Comparison of ENCODE assay signal across 18 cellular contexts in genomic region chr21:43889055-43889454, GRCh38. TPM values are rescaled to one million over a fixed set of nuclear protein-coding genes. Genes with fewer than 3 reads are reported as not detected.
DNase-seq lines count a peak whose midpoint lies in the region; ATAC-seq, FAIRE-seq and TF ChIP-seq lines count a peak whose summit lies in the region.
"Had no signal": no experiment of that assay in that cellular context is flagged by ENCODE, and none has a peak within 500 bp of the region (broad histone marks: within the 10 kb centered on the region; RNA-seq: fewer than 3 reads in every experiment).

No MANE protein-coding gene starts in this region.

- H3K18ac ChIP-seq in H1 (ENCODE audit: extremely low read depth, low read length): peak overlapping the region; percentile 78

- WGBS in H1 (ENCODE audit: extremely low coverage in 1 of 2, insufficient coverage in 1 of 2, insufficient read length in 1 of 2, insufficient replicate concordance in 2 of 2, low coverage in 1 of 2, low lambda C conversion rate in 2 of 2, missing lambda C conversion rate in 1 of 2), 2 experiments: 53% methylated on average over 3 of the region's 3 CpGs; no CpG with 5 or more reads in 1 of the 2 experiments

- H3K27ac ChIP-seq in GM23338 (ENCODE audit: low read depth) (no peak overlapping the region), H1 (ENCODE audit: low read depth, low read length) (no peak overlapping the region)
- H3K27ac ChIP-seq: C4-2B, GM23248 had no signal

- H3K23ac ChIP-seq in H1 (ENCODE audit: insufficient read length): no peak overlapping the region

- no peak overlapping the region for H4K5ac ChIP-seq in H1 (ENCODE audit: insufficient read length, low read depth, low read length)

- H3K36me3 ChIP-seq in GM23338 (ENCODE audit: insufficient read depth) (no peaks in the 10 kb centered on the region), H1 (ENCODE audit: control insufficient read depth in 2 of 4, insufficient read depth in 4 of 4, low read length in 3 of 4) (no peaks in the 10 kb centered on the region)
- H3K36me3 ChIP-seq: BE2C, HAP-1 had no signal

- H3K56ac ChIP-seq in H1 (replicated peaks; ENCODE audit: insufficient read length, low read depth, low read length): no peak overlapping the region

- H3K4me3 Mint-ChIP-seq in activated naive CD8-positive, alpha-beta T cell treated with anti-CD3 and anti-CD28 coated beads for 36 hours: no peak overlapping the region
- no peak overlapping the region for H3K4me3 Mint-ChIP-seq in activated naive CD8-positive, alpha-beta T cell treated with anti-CD3 and anti-CD28 coated beads, Interleukin-2, amount 50 U/mL, for 24 hours
- H3K4me3 Mint-ChIP-seq in GM23338: no peak overlapping the region
- peak overlapping the region in 1 of 2 donors; percentile 26 for H3K4me3 Mint-ChIP-seq in stimulated activated naive CD8-positive, alpha-beta T cell treated with anti-CD3 and anti-CD28 coated beads, Interleukin-15, amount 100 ng/mL, for 72 hours
- H3K4me3 Mint-ChIP-seq: CD8-positive, alpha-beta memory T cell; IgD-negative memory B cell had no signal

- no peaks in the 10 kb centered on the region; the same call in 1 of the 2 replicates for H3K23me2 ChIP-seq in H1 (ENCODE audit: low read depth, low read length)

- H3K9ac ChIP-seq in H1 (replicated peaks in 1 of 4; ENCODE audit: extremely low read depth in 1 of 4, low read depth in 3 of 4, low read length in 3 of 4): no peak overlapping the region
- H3K9ac ChIP-seq: GM23248 had no signal

- H3F3A ChIP-seq in GM23338 (replicated peaks; ENCODE audit: low read depth): no peaks in the 10 kb centered on the region

- no peak overlapping the region for H2BK120ac ChIP-seq in H1 (replicated peaks; ENCODE audit: low read depth, low read length)

- H2AFZ ChIP-seq in GM23338 (no peak overlapping the region), H1 (ENCODE audit: low read length) (no peak overlapping the region)
- H2AFZ ChIP-seq: GM23248 had no signal

- TF ChIP-seq POLR2A in H1 (IDR thresholded peaks at IDR 0.05; ENCODE audit: control extremely low read depth in 1 of 2, low read depth in 2 of 2, low read length in 2 of 2): no peak

- no peaks in the 10 kb centered on the region for H3K79me1 ChIP-seq in H1 (ENCODE audit: low read depth, low read length)

- H2BK15ac ChIP-seq in H1 (ENCODE audit: low read length): no peak overlapping the region

- CTCF ChIA-PET in H1 (lab: Charles Lee; ENCODE audit: partially characterized antibody): interaction anchor here (1.1 to 4.0 kb wide), 6 partner anchors 10 to 86 kb away, joined by 3 to 13 read pairs (median 4); no protein-coding TSS in a partner anchor

- no peak for DNase-seq in activated naive CD8-positive, alpha-beta T cell treated with anti-CD3 and anti-CD28 coated beads for 36 hours
- DNase-seq in activated naive CD8-positive, alpha-beta T cell treated with anti-CD3 and anti-CD28 coated beads, Interleukin-2, amount 50 U/mL, for 24 hours: no peak
- DNase-seq in GM23338 (ENCODE audit: low spot score): no peak
- DNase-seq in H1 (ENCODE audit: low read depth in 1 of 2, low spot score in 2 of 2): no peak
- no peak for DNase-seq in stimulated activated naive CD8-positive, alpha-beta T cell treated with anti-CD3 and anti-CD28 coated beads, Interleukin-15, amount 100 ng/mL, for 72 hours
- DNase-seq in islet precursor cell: no peak
- no peak for DNase-seq in activated gamma-delta T cell treated with Interleukin-2 at 50 U/mL for 16 hours
- DNase-seq: BE2C, Caco-2, DND-41, GDM1, GM23248 had no signal

- no peak for TF ChIP-seq EP300 in H1 (IDR thresholded peaks at IDR 0.05; ENCODE audit: borderline replicate concordance in 1 of 2, low read depth in 2 of 2, low read length in 2 of 2)

- H3K4me3 ChIP-seq in GM23338: no peak overlapping the region
- peak overlapping the region in 1 of 4 experiments; percentile 0; a peak in 1 of 8 replicates for H3K4me3 ChIP-seq in H1 (ENCODE audit: extremely low read depth in 1 of 4, insufficient read depth in 2 of 4, low read depth in 3 of 4, low read length in 4 of 4)
- H3K4me3 ChIP-seq: GM23248, HAP-1 had no signal

- H4K8ac ChIP-seq in H1 (ENCODE audit: extremely low read depth, insufficient read depth, low read length): no peak overlapping the region

- no peak for TF ChIP-seq RAD21 in H1 (IDR thresholded peaks at IDR 0.05 in 1 of 2, conservative IDR thresholded peaks at IDR 0.05 in 1 of 2; ENCODE audit: low read depth in 2 of 2, low read length in 2 of 2)

- no peak for ATAC-seq in activated naive CD8-positive, alpha-beta T cell treated with anti-CD3 and anti-CD28 coated beads, Interleukin-2, amount 50 U/mL, for 24 hours
- no peak; the same call in 2 of the 3 replicates for ATAC-seq in GM23338
- ATAC-seq in stimulated activated naive CD8-positive, alpha-beta T cell treated with anti-CD3 and anti-CD28 coated beads, Interleukin-15, amount 100 ng/mL, for 72 hours: peak; percentile 13

- no peak overlapping the region for H3K14ac ChIP-seq in H1 (ENCODE audit: insufficient read length)

- peaks cover 55% of the 10 kb centered on the region for H3K4me1 Mint-ChIP-seq in activated naive CD8-positive, alpha-beta T cell treated with anti-CD3 and anti-CD28 coated beads for 36 hours
- peaks cover 64% of the 10 kb centered on the region for H3K4me1 Mint-ChIP-seq in activated naive CD8-positive, alpha-beta T cell treated with anti-CD3 and anti-CD28 coated beads, Interleukin-2, amount 50 U/mL, for 24 hours
- peaks cover 22% of the 10 kb centered on the region for H3K4me1 Mint-ChIP-seq in GM23338
- peaks cover 83% of the 10 kb centered on the region for H3K4me1 Mint-ChIP-seq in stimulated activated naive CD8-positive, alpha-beta T cell treated with anti-CD3 and anti-CD28 coated beads, Interleukin-15, amount 100 ng/mL, for 72 hours

- H3K79me2 ChIP-seq in GM23338 (replicated peaks; ENCODE audit: insufficient read depth) (no peaks in the 10 kb centered on the region), H1 (ENCODE audit: control insufficient read depth in 1 of 2, insufficient read depth in 2 of 2, low read length in 2 of 2) (no peaks in the 10 kb centered on the region)

- H3K9me2 ChIP-seq in GM23338 (ENCODE audit: insufficient read depth): no peaks in the 10 kb centered on the region

- no peak overlapping the region; the same call in 1 of the 2 replicates for H2BK5ac ChIP-seq in H1 (ENCODE audit: low read depth, low read length)

- H3K4me1 ChIP-seq in GM23338 (ENCODE audit: insufficient read depth) (peaks cover 7% of the 10 kb centered on the region), H1 (replicated peaks in 1 of 4; ENCODE audit: control insufficient read depth in 3 of 4, insufficient read depth in 4 of 4, low read length in 3 of 4) (peaks cover 5 to 16% (median 10%) of the 10 kb centered on the region in 4 experiments)

- no peak overlapping the region for H2AK5ac ChIP-seq in H1 (ENCODE audit: low read depth, low read length)

- peak overlapping the region; percentile 12 for H3K27ac Mint-ChIP-seq in activated naive CD8-positive, alpha-beta T cell treated with anti-CD3 and anti-CD28 coated beads for 36 hours
- no peak overlapping the region for H3K27ac Mint-ChIP-seq in activated naive CD8-positive, alpha-beta T cell treated with anti-CD3 and anti-CD28 coated beads, Interleukin-2, amount 50 U/mL, for 24 hours
- no peak overlapping the region for H3K27ac Mint-ChIP-seq in GM23338
- H3K27ac Mint-ChIP-seq in stimulated activated naive CD8-positive, alpha-beta T cell treated with anti-CD3 and anti-CD28 coated beads, Interleukin-15, amount 100 ng/mL, for 72 hours: no peak overlapping the region
- H3K27ac Mint-ChIP-seq: IgD-negative memory B cell had no signal

- no peak for TF ChIP-seq CTCF in GM23338 (conservative IDR thresholded peaks at IDR 0.05; ENCODE audit: low read depth in 2 of 2)
- no peak for TF ChIP-seq CTCF in H1 (IDR thresholded peaks at IDR 0.05; ENCODE audit: control extremely low read depth in 1 of 3, insufficient read depth in 1 of 3, low read depth in 1 of 3, low read length in 3 of 3)

- no peak overlapping the region for H3K4ac ChIP-seq in H1 (replicated peaks; ENCODE audit: insufficient read length, low read depth, low read length)

- H2BK12ac ChIP-seq in H1 (ENCODE audit: low read depth, low read length): no peak overlapping the region

- H2BK20ac ChIP-seq in H1 (ENCODE audit: low read length): no peak overlapping the region

- FAIRE-seq in H1 (lab: Jason Lieb, UNC): no peak
- FAIRE-seq: A204.1, GM18507 had no signal

- no peaks in the 10 kb centered on the region for H4K20me1 ChIP-seq in GM23338 (replicated peaks; ENCODE audit: insufficient read depth)
- no peaks in the 10 kb centered on the region for H4K20me1 ChIP-seq in H1 (replicated peaks in 1 of 2; ENCODE audit: control insufficient read depth in 1 of 2, insufficient read depth in 2 of 2, low read length in 2 of 2)

- H3K27me3 ChIP-seq in GM23338 (ENCODE audit: insufficient read depth) (no peaks in the 10 kb centered on the region), H1 (replicated peaks in 1 of 4; ENCODE audit: control insufficient read depth in 3 of 4, extremely low read depth in 1 of 4, insufficient read depth in 3 of 4, low read length in 3 of 4) (no peaks in the 10 kb centered on the region)
- H3K27me3 ChIP-seq: BE2C had no signal

- H4K91ac ChIP-seq in H1 (replicated peaks; ENCODE audit: insufficient read length, low read length): no peak overlapping the region

- peaks cover 33% of the 10 kb centered on the region for H3K36me3 Mint-ChIP-seq in activated naive CD8-positive, alpha-beta T cell treated with anti-CD3 and anti-CD28 coated beads for 36 hours
- H3K36me3 Mint-ChIP-seq in activated naive CD8-positive, alpha-beta T cell treated with anti-CD3 and anti-CD28 coated beads, Interleukin-2, amount 50 U/mL, for 24 hours (ENCODE audit: low read depth): peaks cover 28% of the 10 kb centered on the region
- peaks cover 3% of the 10 kb centered on the region; the same call in 2 of the 3 replicates for H3K36me3 Mint-ChIP-seq in GM23338 (ENCODE audit: low read depth)
- H3K36me3 Mint-ChIP-seq: IgD-negative memory B cell had no signal

- H3K9me3 ChIP-seq in H1 (ENCODE audit: insufficient read depth in 2 of 2, low read depth in 1 of 2, low read length in 1 of 2): no peaks in the 10 kb centered on the region
- H3K9me3 ChIP-seq: BE2C, Caco-2, HAP-1 had no signal

- POLR2A ChIA-PET in H1 (lab: Charles Lee; ENCODE audit: partially characterized antibody): no interaction called here

- peak overlapping the region; percentile 24 for H3K4me2 ChIP-seq in GM23338
- H3K4me2 ChIP-seq in H1 (ENCODE audit: insufficient read depth in 1 of 2, low read depth in 2 of 2, low read length in 2 of 2): peak overlapping the region; percentile 33 to 36; a peak in 2 of 4 replicates

- H3K27me3 Mint-ChIP-seq in activated naive CD8-positive, alpha-beta T cell treated with anti-CD3 and anti-CD28 coated beads for 36 hours: no peaks in the 10 kb centered on the region
- H3K27me3 Mint-ChIP-seq in activated naive CD8-positive, alpha-beta T cell treated with anti-CD3 and anti-CD28 coated beads, Interleukin-2, amount 50 U/mL, for 24 hours: no peaks in the 10 kb centered on the region
- H3K27me3 Mint-ChIP-seq in GM23338 (ENCODE audit: insufficient read depth, low read depth, poor library complexity): peaks cover 7% of the 10 kb centered on the region
- H3K27me3 Mint-ChIP-seq in stimulated activated naive CD8-positive, alpha-beta T cell treated with anti-CD3 and anti-CD28 coated beads, Interleukin-15, amount 100 ng/mL, for 72 hours: no peaks in the 10 kb centered on the region
- H3K27me3 Mint-ChIP-seq: CD8-positive, alpha-beta memory T cell; IgD-negative memory B cell had no signal

- H3K9me3 Mint-ChIP-seq in activated naive CD8-positive, alpha-beta T cell treated with anti-CD3 and anti-CD28 coated beads for 36 hours: no peaks in the 10 kb centered on the region
- no peaks in the 10 kb centered on the region for H3K9me3 Mint-ChIP-seq in activated naive CD8-positive, alpha-beta T cell treated with anti-CD3 and anti-CD28 coated beads, Interleukin-2, amount 50 U/mL, for 24 hours
- peaks cover 3% of the 10 kb centered on the region; the same call in 2 of the 3 replicates for H3K9me3 Mint-ChIP-seq in GM23338
- H3K9me3 Mint-ChIP-seq in stimulated activated naive CD8-positive, alpha-beta T cell treated with anti-CD3 and anti-CD28 coated beads, Interleukin-15, amount 100 ng/mL, for 72 hours: no peaks in the 10 kb centered on the region
- H3K9me3 Mint-ChIP-seq: CD8-positive, alpha-beta memory T cell; IgD-negative memory B cell had no signal

RNA-seq across cellular contexts. Expression of gene AGPAT3, which starts 24.0 kb away (rescaled TPM):
- total RNA-seq in activated naive CD8-positive, alpha-beta T cell treated with anti-CD3 and anti-CD28 coated beads for 36 hours: 10 to 100 TPM; 61.2 to 66.0 TPM
- 4.4 and 6.1 TPM in 2 replicates for total RNA-seq in GM23338 (2014; rRNA removed; shearing (Covaris generic))
- 1.1 and 2.1 TPM in 2 replicates for polyA plus RNA-seq in GM23338 (2016; fragmentation: Nextera tagmentation; extraction: Ambion mirVana)
- 5.8 and 5.9 TPM in 2 replicates for total RNA-seq in H1 (2021; fragmentation: NEBNext Ultra II Directional; extraction: Animal tissue kit (Norgen Biotek cat#: 25700))
- 6.7 and 7.3 TPM in 2 replicates for polyA plus RNA-seq in H1 (2011; rRNA removed)
- polyA plus RNA-seq in H1 (2011; cell fraction: cytosol; rRNA removed): 5.3 TPM
- 8.9 TPM for polyA plus RNA-seq in H1 (2011; cell fraction: nucleus; rRNA removed)
- 5.0 to 8.9 TPM (median 7.8 TPM) in 4 replicates for polyA plus RNA-seq in H1 (2012, experiment 1 of 2)
- polyA plus RNA-seq in H1 (2012, experiment 2 of 2): 4.7 TPM
- 7.3 TPM for polyA plus RNA-seq in H1 (2013, experiment 1 of 2)
- polyA plus RNA-seq in H1 (2013, experiment 2 of 2): 8.3 TPM
- polyA minus RNA-seq in H1 (2011; rRNA and poly(A)+ RNA removed): 8.1 and 15.0 TPM in 2 replicates
- 8.5 TPM for polyA minus RNA-seq in H1 (2011; cell fraction: cytosol; rRNA and poly(A)+ RNA removed)
- 10.8 TPM for polyA minus RNA-seq in H1 (2011; cell fraction: nucleus; rRNA and poly(A)+ RNA removed)
